ENCODE assay signal across 9 cellular contexts in the genomic region with DNA sequence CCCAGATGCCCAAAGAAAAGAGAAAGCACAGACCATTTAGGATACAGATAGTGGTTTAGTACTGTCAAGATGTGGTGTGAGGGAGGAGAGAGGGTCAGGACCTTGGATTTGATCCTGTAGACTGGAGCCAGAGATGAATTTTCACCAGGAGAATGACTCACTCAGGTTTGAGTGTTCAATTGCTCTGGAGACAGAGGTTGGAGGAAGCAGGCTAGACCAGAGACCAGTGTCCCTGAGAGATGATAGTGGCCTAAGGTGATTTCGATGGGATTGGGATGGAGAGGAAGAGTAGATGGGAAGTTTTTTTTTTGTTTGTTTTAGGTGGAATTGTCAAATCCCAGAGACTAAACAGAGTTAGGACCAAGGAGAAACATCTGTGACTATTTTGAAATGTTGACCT. TPM values are rescaled to one million over a fixed set of nuclear protein-coding genes. Genes with fewer than 3 reads are reported as not detected.
DNase-seq lines count a peak whose midpoint lies in the region; ATAC-seq and TF ChIP-seq lines count a peak whose summit lies in the region.
"Had no signal": no experiment of that assay in that cellular context is flagged by ENCODE, and none has a peak within 500 bp of the region (broad histone marks: within the 10 kb centered on the region; RNA-seq: fewer than 3 reads in every experiment).

No MANE protein-coding gene starts in this region.

- TF ChIP-seq CTCF in CD8-positive, alpha-beta T cell (IDR thresholded peaks at IDR 0.05): no peak
- TF ChIP-seq CTCF in chondrocyte (IDR thresholded peaks at IDR 0.05): no peak
- no peak for TF ChIP-seq CTCF in neural crest cell (conservative IDR thresholded peaks at IDR 0.05)

- CTCF ChIA-PET in CD8-positive, alpha-beta T cell (lab: Charles Lee): interaction anchor here (1.4 to 2.5 kb wide), 2 partner anchors 31 kb away, joined by 8 to 12 read pairs; no protein-coding TSS in a partner anchor

- no peaks in the 10 kb centered on the region for H3K27me3 ChIP-seq in CD8-positive, alpha-beta T cell (ENCODE audit: insufficient read depth, low read length)
- H3K27me3 ChIP-seq in MG63: no peaks in the 10 kb centered on the region

- peak overlapping the region; percentile 2 for H3K27ac Mint-ChIP-seq in CD8-positive, alpha-beta T cell
- peak overlapping the region; percentile 95 for H3K27ac Mint-ChIP-seq in chondrocyte (ENCODE audit: unreplicated experiment)
- no peak overlapping the region for H3K27ac Mint-ChIP-seq in neural crest cell (ENCODE audit: unreplicated experiment)

- intact Hi-C loops in CD8-positive, alpha-beta T cell (cut with DNase I, micrococcal nuclease): loop anchor here in 1 of 2 experiments (2.0 to 10.0 kb wide), 3 partner anchors 698 to 1031 kb away; a partner anchor contains a TSS
- intact Hi-C loops in left colon (cut with DNase I, micrococcal nuclease): no loop called here

- no peak for DNase-seq in CD8-positive, alpha-beta T cell
- no peak for DNase-seq in MG63
- no peak for DNase-seq in chondrocyte (ENCODE audit: low spot score)
- DNase-seq in neural crest cell (ENCODE audit: low read depth, low spot score): no peak
- no peak for DNase-seq in NCI-H1105 treated with DMSO at 0.1 percent for 48 hours (lab: John Stamatoyannopoulos, UW)
- DNase-seq in left colon: no peak
- DNase-seq: NCI-H526 treated with DMSO at 0.1 percent for 48 hours had no signal

- no peaks in the 10 kb centered on the region for H3K9me3 Mint-ChIP-seq in CD8-positive, alpha-beta T cell
- H3K9me3 Mint-ChIP-seq in chondrocyte (ENCODE audit: low read depth): no peaks in the 10 kb centered on the region
- H3K9me3 Mint-ChIP-seq in neural crest cell: no peaks in the 10 kb centered on the region

- H3K9me3 ChIP-seq in CD8-positive, alpha-beta T cell (ENCODE audit: low read length): no peaks in the 10 kb centered on the region
- H3K9me3 ChIP-seq in MG63: no peaks in the 10 kb centered on the region

- H3K4me1 ChIP-seq in CD8-positive, alpha-beta T cell (ENCODE audit: insufficient read depth, low read length): peaks cover 15% of the 10 kb centered on the region

- no peaks in the 10 kb centered on the region for H3K27me3 Mint-ChIP-seq in CD8-positive, alpha-beta T cell (ENCODE audit: low read depth)
- H3K27me3 Mint-ChIP-seq in chondrocyte (ENCODE audit: low read depth): no peaks in the 10 kb centered on the region
- no peaks in the 10 kb centered on the region for H3K27me3 Mint-ChIP-seq in neural crest cell (ENCODE audit: low read depth)

- no peak overlapping the region for H3K4me3 ChIP-seq in CD8-positive, alpha-beta T cell (ENCODE audit: low read depth, low read length)
- peak overlapping the region; percentile 68 for H3K4me3 ChIP-seq in MG63

- H3K4me3 Mint-ChIP-seq in CD8-positive, alpha-beta T cell: no peak overlapping the region
- H3K4me3 Mint-ChIP-seq in chondrocyte (ENCODE audit: unreplicated experiment): peak overlapping the region; percentile 79
- H3K4me3 Mint-ChIP-seq in neural crest cell: peak overlapping the region; percentile 92

- peaks cover 54% of the 10 kb centered on the region for H3K4me1 Mint-ChIP-seq in CD8-positive, alpha-beta T cell (ENCODE audit: low read depth)
- H3K4me1 Mint-ChIP-seq in chondrocyte (ENCODE audit: low read depth) (peaks cover 55% of the 10 kb centered on the region), neural crest cell (peaks cover 50% of the 10 kb centered on the region)

- POLR2A ChIA-PET in CD8-positive, alpha-beta T cell (lab: Charles Lee): no interaction called here

- no peak overlapping the region for H3K27ac ChIP-seq in CD8-positive, alpha-beta T cell (ENCODE audit: low read depth, low read length)

- no peak for ATAC-seq in CD8-positive, alpha-beta T cell
- ATAC-seq in left colon (no peak), GM18511 (IDR thresholded peaks at IDR 0.05; ENCODE audit: unreplicated experiment) (no peak), GM18517 (IDR thresholded peaks at IDR 0.05; ENCODE audit: unreplicated experiment) (no peak)

- H3K36me3 ChIP-seq in CD8-positive, alpha-beta T cell (ENCODE audit: insufficient read depth, low read length): no peaks in the 10 kb centered on the region
- H3K36me3 ChIP-seq in MG63: peaks cover 55% of the 10 kb centered on the region

- H3K36me3 Mint-ChIP-seq in CD8-positive, alpha-beta T cell: peaks cover 14% of the 10 kb centered on the region
- H3K36me3 Mint-ChIP-seq in chondrocyte (ENCODE audit: low read depth): peaks cover 6% of the 10 kb centered on the region
- peaks cover 4% of the 10 kb centered on the region for H3K36me3 Mint-ChIP-seq in neural crest cell (ENCODE audit: low read depth)

RNA-seq across cellular contexts. Expression of a gene that starts 2.3 kb away (rescaled TPM):
- total RNA-seq in CD8-positive, alpha-beta T cell: 10 to 100 TPM; 14.4 to 17.2 TPM
- total RNA-seq in MG63 (2014; rRNA removed; shearing (Covaris generic); ENCODE audit: low replicate concordance): 21.2 and 42.1 TPM in 2 replicates
- total RNA-seq in chondrocyte: 16.3 to 54.4 TPM (median 50.2 TPM) in 3 replicates
- 40.2 and 41.9 TPM in 2 replicates for total RNA-seq in neural crest cell
- 10 to 100 TPM; 70.1 to 73.2 TPM for total RNA-seq in left colon
